In genomic region chr10:21587391-21587790, GRCh38 we compare ENCODE assay signal across 2 cellular contexts.
TF ChIP-seq lines count a peak whose summit lies in the region.

No MANE protein-coding gene starts in this region.

TF ChIP-seq in A549, 52 proteins besides CTCF, POLR2A, EP300 and RAD21:
- no peak for TF ChIP-seq NR3C1 (IDR thresholded peaks at IDR 0.05)
- TF ChIP-seq MAFK (IDR thresholded peaks at IDR 0.05; ENCODE audit: partially characterized antibody) = peak; percentile 48
TF ChIP-seq in A549: peak in this region for 1.

TF ChIP-seq in IMR-90, 13 proteins besides CTCF, POLR2A, EP300 and RAD21 (continued from another document):
- peak; percentile 32; the same call in 1 of the 2 replicates for TF ChIP-seq MAFK (IDR thresholded peaks at IDR 0.05; ENCODE audit: low read depth, low read length)
